8 cellular contexts compared by ENCODE assay signal in genomic region chr1:96362623-96363022, GRCh38.
DNase-seq lines count a peak whose midpoint lies in the region; ATAC-seq, FAIRE-seq and TF ChIP-seq lines count a peak whose summit lies in the region.

No MANE protein-coding gene starts in this region.

- H3K79me2 ChIP-seq in HepG2 (ENCODE audit: insufficient read depth, low read length), result no peaks in the 10 kb centered on the region

- no peak overlapping the region for H3K9ac ChIP-seq in HepG2 (ENCODE audit: insufficient read depth, low read depth, low read length)

- POLR2A ChIA-PET in HepG2 (lab: Yijun Ruan, JAX), result no interaction called here

- TF ChIP-seq EP300 in HepG2 (IDR thresholded peaks at IDR 0.05; ENCODE audit: low read depth in 2 of 2, low read length in 2 of 2), result no peak
- TF ChIP-seq EP300 in HepG2 (CRISPR knock-in tag; IDR thresholded peaks at IDR 0.05; ENCODE audit: borderline replicate concordance), result no peak

- DNase-seq in SW480 (ENCODE audit: low spot score) (peak; percentile 97), HepG2 (ENCODE audit: low spot score) (peak; percentile 31), occipital lobe (lab: John Stamatoyannopoulos, UW) (no peak), NCI-H2227 (lab: John Stamatoyannopoulos, UW; ENCODE audit: unreplicated experiment) (no peak), NCI-H2196 (lab: John Stamatoyannopoulos, UW; ENCODE audit: unreplicated experiment) (no peak)

- in situ Hi-C loops in HepG2 (cut with HindIII; ENCODE audit: extremely low pct_ligation_motif_present, low pct_unique_long_range_greater_than_20kb), result no loop called here

- TF ChIP-seq POLR2A in HepG2 (IDR thresholded peaks at IDR 0.05; ENCODE audit: insufficient read depth in 1 of 2, low read depth in 2 of 2, low read length in 2 of 2), result no peak

- BruUV-seq in HepG2 (replicated peaks; lab: Mats Ljungman, UMichigan), result no TSS peak

- H3K4me3 ChIP-seq in HepG2 (replicated peaks in 1 of 3; ENCODE audit: insufficient read depth in 1 of 3, low read depth in 2 of 3, low read length in 3 of 3), result no peak overlapping the region

- H3K4me2 ChIP-seq in HepG2 (ENCODE audit: low read depth, low read length), result no peak overlapping the region

- ATAC-seq in GM18511 (IDR thresholded peaks at IDR 0.05; ENCODE audit: unreplicated experiment), result peak; percentile 79
- ATAC-seq in HG03139 (IDR thresholded peaks at IDR 0.05; ENCODE audit: unreplicated experiment), result peak; percentile 63
- ATAC-seq in HepG2, result no peak; the same call in 2 of the 3 replicates
- no peak for ATAC-seq in GM19324 (IDR thresholded peaks at IDR 0.05; ENCODE audit: low FRiP score, unreplicated experiment)

- no peaks in the 10 kb centered on the region for H3K36me3 ChIP-seq in HepG2 (replicated peaks in 1 of 2; ENCODE audit: control insufficient read depth in 1 of 2, insufficient read depth in 2 of 2, low read length in 2 of 2)

- no peak overlapping the region for H2AFZ ChIP-seq in HepG2 (ENCODE audit: low read length)

- no peak for TF ChIP-seq CTCF in HepG2 (CRISPR knock-in tag; IDR thresholded peaks at IDR 0.05)

- H3K27ac ChIP-seq in HepG2 (ENCODE audit: extremely low read length, insufficient read depth, low read length), result no peak overlapping the region

- CTCF ChIA-PET in HepG2 (lab: Yijun Ruan, JAX; ENCODE audit: low intra/inter-chr PET ratio, low total read pairs), result no interaction called here

- FAIRE-seq in HepG2 (lab: Jason Lieb, UNC), result no peak

- H3K27me3 ChIP-seq in HepG2 (ENCODE audit: control insufficient read depth in 1 of 2, insufficient read depth in 2 of 2, low read length in 2 of 2), result no peaks in the 10 kb centered on the region

- intact Hi-C loops in HepG2 (cut with micrococcal nuclease; ENCODE audit: unreplicated experiment), result no loop called here

- no peak for TF ChIP-seq RAD21 in HepG2 (CRISPR knock-in tag; IDR thresholded peaks at IDR 0.05)

- no peaks in the 10 kb centered on the region for H3K9me3 ChIP-seq in HepG2 (ENCODE audit: low read length)

- H3K4me1 ChIP-seq in HepG2 (ENCODE audit: insufficient read depth, low read length), result no peaks in the 10 kb centered on the region

- no peaks in the 10 kb centered on the region for H4K20me1 ChIP-seq in HepG2 (ENCODE audit: insufficient read depth, low read length)

TF ChIP-seq in HepG2, 621 proteins besides CTCF, POLR2A, EP300 and RAD21 (continues in another document):
- TF ChIP-seq ELF1 (CRISPR knock-in tag; IDR thresholded peaks at IDR 0.05), result no peak
- TF ChIP-seq SP2 (CRISPR knock-in tag; IDR thresholded peaks at IDR 0.05), result no peak
- TF ChIP-seq KLF15 (CRISPR knock-in tag; IDR thresholded peaks at IDR 0.05; ENCODE audit: borderline replicate concordance), result no peak
- no peak for TF ChIP-seq PREB (CRISPR knock-in tag; IDR thresholded peaks at IDR 0.05)
- no peak for TF ChIP-seq ZBTB40 (IDR thresholded peaks at IDR 0.05)
- TF ChIP-seq ZBTB40 (CRISPR knock-in tag; IDR thresholded peaks at IDR 0.05), result no peak
- no peak for TF ChIP-seq ZNF430 (CRISPR knock-in tag; IDR thresholded peaks at IDR 0.05)
- TF ChIP-seq SNAI1 (CRISPR knock-in tag; IDR thresholded peaks at IDR 0.05; ENCODE audit: borderline replicate concordance), result no peak
- no peak for TF ChIP-seq JUNB (CRISPR knock-in tag; IDR thresholded peaks at IDR 0.05; ENCODE audit: borderline replicate concordance)
- TF ChIP-seq TBX3 (IDR thresholded peaks at IDR 0.05; ENCODE audit: borderline replicate concordance), result no peak
- TF ChIP-seq MAX (IDR thresholded peaks at IDR 0.05), result no peak
- TF ChIP-seq RNF219 (CRISPR knock-in tag; IDR thresholded peaks at IDR 0.05), result no peak
- peak; percentile 78 for TF ChIP-seq FOSL2 (CRISPR knock-in tag; IDR thresholded peaks at IDR 0.05)
- TF ChIP-seq NR2F1 (CRISPR knock-in tag; IDR thresholded peaks at IDR 0.05), result peak in 1 of 2 experiments; percentile 63; a peak in 1 of 4 replicates
- no peak for TF ChIP-seq HDAC2 (CRISPR knock-in tag; IDR thresholded peaks at IDR 0.05)
- no peak for TF ChIP-seq HHEX (CRISPR knock-in tag; IDR thresholded peaks at IDR 0.05)
- no peak for TF ChIP-seq GLI4 (CRISPR knock-in tag; IDR thresholded peaks at IDR 0.05; ENCODE audit: borderline replicate concordance)

Comparison
In these comparisons a context has a peak if more than half of its experiments do, and no peak if none do; other contexts are left out.
1. ATAC-seq: peak in GM18511 (single experiment) and HG03139 (single experiment); none in HepG2 (single experiment) and GM19324 (single experiment).
2. DNase-seq: peak in SW480 (single experiment) and HepG2 (single experiment); none in occipital lobe (single experiment), NCI-H2227 (single experiment) and NCI-H2196 (single experiment).